Comparison of ENCODE assay signal across 27 cellular contexts in genomic region chrY:2893466-2893865, GRCh38.
"Had no signal": no experiment of that assay in that cellular context is flagged by ENCODE, and none has a peak within 500 bp of the region (broad histone marks: within the 10 kb centered on the region; RNA-seq: fewer than 3 reads in every experiment).

No MANE protein-coding gene starts in this region.

- H3K4me3 ChIP-seq: K562, SJCRH30 had no signal

- H3K36me3 ChIP-seq: brain microvascular endothelial cell, SJCRH30, WERI-Rb-1 had no signal

- H3K4me2 ChIP-seq: SK-N-SH had no signal

- ATAC-seq: activated CD4-positive, alpha-beta T cell treated with anti-CD3 and anti-CD28 coated beads for 36 hours; activated T-helper 17 cell treated with anti-CD3 and anti-CD28 coated beads, Interleukin-2, amount 50 U/mL, for 72 hours; K562; Panc1 had no signal

- DNase-seq: activated CD4-positive, alpha-beta memory T cell treated with anti-CD3 and anti-CD28 coated beads, Interleukin-2, amount 10 ng/mL, durations not matched to agents 7 days and 5 days; activated CD4-positive, alpha-beta T cell treated with anti-CD3 and anti-CD28 coated beads for 36 hours; activated CD4-positive, alpha-beta T cell treated with anti-CD3 and anti-CD28 coated beads, Interleukin-2, amount 50 U/mL, for 1 hour; activated gamma-delta T cell; activated naive CD4-positive, alpha-beta T cell treated with anti-CD3 and anti-CD28 coated beads for 36 hours; activated T-cell treated with anti-CD3 and anti-CD28 coated beads for 4 hours; activated T-cell treated with anti-CD3 and anti-CD28 coated beads, Interleukin-2, amount 50 U/mL, for 48 hours; brain microvascular endothelial cell; central memory CD4-positive, alpha-beta T cell; Karpas-422; MM.1S; NCI-H1105; NCI-H1436; NCI-H1694 treated with DMSO at 0.1 percent for 48 hours; NCI-H2081; NCI-H510A treated with DMSO at 0.1 percent for 48 hours; NCI-H69; OCI-M1; Right ventricle myocardium superior; SJCRH30; SK-N-SH; T-helper 1 cell; WERI-Rb-1 had no signal

- H3K9me3 ChIP-seq: SJCRH30, SK-N-SH had no signal

- H3K9ac ChIP-seq: SK-N-SH had no signal

- H3K27me3 ChIP-seq: brain microvascular endothelial cell, SJCRH30 had no signal

- H3K4me1 ChIP-seq: SJCRH30 had no signal

- H3K27ac ChIP-seq: brain microvascular endothelial cell, RWPE1, SJCRH30, WERI-Rb-1 had no signal
